1 cellular context compared by ENCODE assay signal in genomic region chr5:136188859-136189258, GRCh38.
A peak's percentile ranks its signal among the peaks of the same experiment; 100 is the strongest.
TF ChIP-seq lines count a peak whose summit lies in the region.

No MANE protein-coding gene starts in this region.

TF ChIP-seq in K562, 482 proteins besides CTCF, POLR2A, EP300 and RAD21 (continued from another document and continues in another):
- TF ChIP-seq, protein P1, sequence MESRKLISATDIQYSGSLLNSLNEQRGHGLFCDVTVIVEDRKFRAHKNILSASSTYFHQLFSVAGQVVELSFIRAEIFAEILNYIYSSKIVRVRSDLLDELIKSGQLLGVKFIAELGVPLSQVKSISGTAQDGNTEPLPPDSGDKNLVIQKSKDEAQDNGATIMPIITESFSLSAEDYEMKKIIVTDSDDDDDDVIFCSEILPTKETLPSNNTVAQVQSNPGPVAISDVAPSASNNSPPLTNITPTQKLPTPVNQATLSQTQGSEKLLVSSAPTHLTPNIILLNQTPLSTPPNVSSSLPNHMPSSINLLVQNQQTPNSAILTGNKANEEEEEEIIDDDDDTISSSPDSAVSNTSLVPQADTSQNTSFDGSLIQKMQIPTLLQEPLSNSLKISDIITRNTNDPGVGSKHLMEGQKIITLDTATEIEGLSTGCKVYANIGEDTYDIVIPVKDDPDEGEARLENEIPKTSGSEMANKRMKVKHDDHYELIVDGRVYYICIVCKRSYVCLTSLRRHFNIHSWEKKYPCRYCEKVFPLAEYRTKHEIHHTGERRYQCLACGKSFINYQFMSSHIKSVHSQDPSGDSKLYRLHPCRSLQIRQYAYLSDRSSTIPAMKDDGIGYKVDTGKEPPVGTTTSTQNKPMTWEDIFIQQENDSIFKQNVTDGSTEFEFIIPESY (CRISPR knock-in tag; IDR thresholded peaks at IDR 0.05) = no peak
- TF ChIP-seq NCOA6 (IDR thresholded peaks at IDR 0.05) (no peak), GABPB1 (CRISPR knock-in tag; IDR thresholded peaks at IDR 0.05) (no peak), STAT5B (CRISPR knock-in tag; IDR thresholded peaks at IDR 0.05) (no peak), ZNF695 (CRISPR knock-in tag; IDR thresholded peaks at IDR 0.05) (no peak), FIP1L1 (IDR thresholded peaks at IDR 0.05; ENCODE audit: low read depth, low read length, poor library complexity, severe bottlenecking) (no peak), TSC22D4 (tag; IDR thresholded peaks at IDR 0.05) (no peak), ZNF75A (CRISPR knock-in tag; IDR thresholded peaks at IDR 0.05) (no peak), ATF2 (CRISPR knock-in tag; IDR thresholded peaks at IDR 0.05) (no peak), NFYB (IDR thresholded peaks at IDR 0.05; ENCODE audit: extremely low read depth, insufficient read length) (no peak), SLC30A9 (CRISPR knock-in tag; IDR thresholded peaks at IDR 0.05) (no peak), ZNF830 (CRISPR knock-in tag; IDR thresholded peaks at IDR 0.05) (no peak), NCOA1 (IDR thresholded peaks at IDR 0.05; ENCODE audit: low read depth) (peak; percentile 65; the same call in 1 of the 2 replicates), ZSCAN29 (IDR thresholded peaks at IDR 0.05) (no peak), MIER1 (IDR thresholded peaks at IDR 0.05; ENCODE audit: low read depth) (0 out of 2 replicates have a peak, but pooled peaks have one; percentile 74), RFX1 (IDR thresholded peaks at IDR 0.05) (no peak), CHCHD3 (CRISPR knock-in tag; IDR thresholded peaks at IDR 0.05) (no peak), HINFP (tag; conservative IDR thresholded peaks at IDR 0.05; ENCODE audit: low read depth) (no peak), DPF2 (IDR thresholded peaks at IDR 0.05) (0 out of 2 replicates have a peak, but pooled peaks have one; percentile 53), NCOR1 (IDR thresholded peaks at IDR 0.05) (no peak), HNRNPLL (IDR thresholded peaks at IDR 0.05; ENCODE audit: low read depth, low read length, poor library complexity, severe bottlenecking) (no peak), ZC3H11A (IDR thresholded peaks at IDR 0.05; ENCODE audit: low read depth, low read length) (no peak), POLR3G (IDR thresholded peaks at IDR 0.05; ENCODE audit: extremely low read depth, insufficient read length, insufficient replicate concordance) (no peak), SMC3 (conservative IDR thresholded peaks at IDR 0.05; ENCODE audit: insufficient read depth, low read depth, low read length) (no peak), CAMTA2 (CRISPR knock-in tag; conservative IDR thresholded peaks at IDR 0.05) (no peak), THRAP3 (IDR thresholded peaks at IDR 0.05; ENCODE audit: borderline replicate concordance) (no peak), STAG1 (CRISPR knock-in tag; IDR thresholded peaks at IDR 0.05; ENCODE audit: borderline replicate concordance) (no peak), ZNF57 (CRISPR knock-in tag; IDR thresholded peaks at IDR 0.05) (no peak), HSF4 (CRISPR knock-in tag; IDR thresholded peaks at IDR 0.05; ENCODE audit: borderline replicate concordance) (no peak), ZNF12 (CRISPR knock-in tag; IDR thresholded peaks at IDR 0.05) (no peak), E4F1 (CRISPR knock-in tag; IDR thresholded peaks at IDR 0.05; ENCODE audit: borderline replicate concordance) (no peak), CHD4 (IDR thresholded peaks at IDR 0.05; ENCODE audit: insufficient read depth, insufficient replicate concordance, low read depth, low read length, poor library complexity, severe bottlenecking) (no peak), ZC3H8 (IDR thresholded peaks at IDR 0.05) (no peak), PHTF2 (CRISPR knock-in tag; IDR thresholded peaks at IDR 0.05) (no peak), MECOM (CRISPR knock-in tag; IDR thresholded peaks at IDR 0.05) (no peak), TCFL5 (CRISPR knock-in tag; conservative IDR thresholded peaks at IDR 0.05) (no peak), MAFF (IDR thresholded peaks at IDR 0.05; ENCODE audit: low read length) (no peak), KAT8 (IDR thresholded peaks at IDR 0.05; ENCODE audit: low read depth) (no peak), RNF2 (IDR thresholded peaks at IDR 0.05) (no peak; the same call in 1 of the 2 replicates), FOS (IDR thresholded peaks at IDR 0.05; ENCODE audit: extremely low read depth, insufficient read length) (no peak), E2F3 (CRISPR knock-in tag; IDR thresholded peaks at IDR 0.05) (no peak), SRF (CRISPR knock-in tag; IDR thresholded peaks at IDR 0.05) (no peak), SMARCA4 (IDR thresholded peaks at IDR 0.05) (peak; percentile 24; the same call in 1 of the 2 replicates), NRF1 (conservative IDR thresholded peaks at IDR 0.05 in 1 of 2, IDR thresholded peaks at IDR 0.05 in 1 of 2) (peak; percentile 63 to 72), ARID1B (IDR thresholded peaks at IDR 0.05) (0 out of 2 replicates have a peak, but pooled peaks have one; percentile 40), ETV1 (tag; conservative IDR thresholded peaks at IDR 0.05; ENCODE audit: low read depth) (peak; percentile 85), GATAD2B (IDR thresholded peaks at IDR 0.05; ENCODE audit: borderline replicate concordance) (no peak), REST (CRISPR knock-in tag; IDR thresholded peaks at IDR 0.05; ENCODE audit: low read depth) (no peak), RB1 (IDR thresholded peaks at IDR 0.05; ENCODE audit: low read depth) (no peak; the same call in 1 of the 2 replicates), ZBTB49 (CRISPR knock-in tag; IDR thresholded peaks at IDR 0.05; ENCODE audit: borderline replicate concordance) (no peak), ZNF699 (CRISPR knock-in tag; IDR thresholded peaks at IDR 0.05; ENCODE audit: insufficient replicate concordance) (no peak), HOXB6 (CRISPR knock-in tag; IDR thresholded peaks at IDR 0.05; ENCODE audit: borderline replicate concordance) (no peak), ZFX (CRISPR knock-in tag; IDR thresholded peaks at IDR 0.05) (peak; percentile 42; the same call in 1 of the 2 replicates), FOXK2 (conservative IDR thresholded peaks at IDR 0.05 in 1 of 2, IDR thresholded peaks at IDR 0.05 in 1 of 2; ENCODE audit: low read depth in 2 of 2) (no peak)
- TF ChIP-seq, protein P2, sequence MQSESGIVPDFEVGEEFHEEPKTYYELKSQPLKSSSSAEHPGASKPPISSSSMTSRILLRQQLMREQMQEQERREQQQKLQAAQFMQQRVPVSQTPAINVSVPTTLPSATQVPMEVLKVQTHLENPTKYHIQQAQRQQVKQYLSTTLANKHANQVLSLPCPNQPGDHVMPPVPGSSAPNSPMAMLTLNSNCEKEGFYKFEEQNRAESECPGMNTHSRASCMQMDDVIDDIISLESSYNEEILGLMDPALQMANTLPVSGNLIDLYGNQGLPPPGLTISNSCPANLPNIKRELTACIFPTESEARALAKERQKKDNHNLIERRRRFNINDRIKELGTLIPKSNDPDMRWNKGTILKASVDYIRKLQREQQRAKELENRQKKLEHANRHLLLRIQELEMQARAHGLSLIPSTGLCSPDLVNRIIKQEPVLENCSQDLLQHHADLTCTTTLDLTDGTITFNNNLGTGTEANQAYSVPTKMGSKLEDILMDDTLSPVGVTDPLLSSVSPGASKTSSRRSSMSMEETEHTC (IDR thresholded peaks at IDR 0.05) = no peak
- TF ChIP-seq, protein P3, sequence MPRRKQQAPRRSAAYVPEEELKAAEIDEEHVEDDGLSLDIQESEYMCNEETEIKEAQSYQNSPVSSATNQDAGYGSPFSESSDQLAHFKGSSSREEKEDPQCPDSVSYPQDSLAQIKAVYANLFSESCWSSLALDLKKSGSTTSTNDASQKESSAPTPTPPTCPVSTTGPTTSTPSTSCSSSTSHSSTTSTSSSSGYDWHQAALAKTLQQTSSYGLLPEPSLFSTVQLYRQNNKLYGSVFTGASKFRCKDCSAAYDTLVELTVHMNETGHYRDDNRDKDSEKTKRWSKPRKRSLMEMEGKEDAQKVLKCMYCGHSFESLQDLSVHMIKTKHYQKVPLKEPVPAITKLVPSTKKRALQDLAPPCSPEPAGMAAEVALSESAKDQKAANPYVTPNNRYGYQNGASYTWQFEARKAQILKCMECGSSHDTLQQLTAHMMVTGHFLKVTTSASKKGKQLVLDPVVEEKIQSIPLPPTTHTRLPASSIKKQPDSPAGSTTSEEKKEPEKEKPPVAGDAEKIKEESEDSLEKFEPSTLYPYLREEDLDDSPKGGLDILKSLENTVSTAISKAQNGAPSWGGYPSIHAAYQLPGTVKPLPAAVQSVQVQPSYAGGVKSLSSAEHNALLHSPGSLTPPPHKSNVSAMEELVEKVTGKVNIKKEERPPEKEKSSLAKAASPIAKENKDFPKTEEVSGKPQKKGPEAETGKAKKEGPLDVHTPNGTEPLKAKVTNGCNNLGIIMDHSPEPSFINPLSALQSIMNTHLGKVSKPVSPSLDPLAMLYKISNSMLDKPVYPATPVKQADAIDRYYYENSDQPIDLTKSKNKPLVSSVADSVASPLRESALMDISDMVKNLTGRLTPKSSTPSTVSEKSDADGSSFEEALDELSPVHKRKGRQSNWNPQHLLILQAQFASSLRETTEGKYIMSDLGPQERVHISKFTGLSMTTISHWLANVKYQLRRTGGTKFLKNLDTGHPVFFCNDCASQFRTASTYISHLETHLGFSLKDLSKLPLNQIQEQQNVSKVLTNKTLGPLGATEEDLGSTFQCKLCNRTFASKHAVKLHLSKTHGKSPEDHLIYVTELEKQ (CRISPR knock-in tag; IDR thresholded peaks at IDR 0.05) = no peak
